ENCODE assay signal across 8 cellular contexts in the genomic region with DNA sequence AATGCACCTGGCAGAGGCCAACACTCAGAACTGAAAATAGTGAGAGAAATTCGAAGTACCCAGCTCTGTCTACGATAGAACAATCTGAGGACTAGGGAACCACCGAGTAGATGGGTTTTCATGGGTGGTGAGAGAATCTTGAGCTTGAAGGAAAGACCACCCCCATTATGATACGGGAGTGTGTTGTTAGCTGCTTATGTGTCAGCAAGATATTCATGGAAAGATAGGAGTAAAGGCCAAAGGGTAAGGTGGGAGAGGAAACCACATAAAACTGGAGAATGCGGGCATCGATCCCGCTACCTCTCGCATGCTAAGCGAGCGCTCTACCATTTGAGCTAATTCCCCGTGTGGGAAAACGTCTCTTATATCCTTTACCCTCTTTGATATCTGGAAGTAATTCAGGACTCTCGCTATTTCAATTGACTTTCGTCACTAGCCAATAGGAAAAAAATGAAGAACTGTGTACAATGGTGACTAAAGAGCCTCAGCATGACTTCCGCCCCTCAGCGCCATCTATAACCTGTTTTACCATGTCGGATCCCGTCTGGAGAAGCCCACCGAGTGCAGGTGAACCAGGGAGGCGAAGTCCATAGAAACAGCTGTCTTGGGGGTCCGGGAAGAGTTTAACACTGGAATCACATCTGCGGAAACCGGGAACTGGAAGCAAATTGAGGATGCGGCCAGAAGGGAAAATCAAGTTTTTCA. TPM values are rescaled to one million over a fixed set of nuclear protein-coding genes. Genes with fewer than 3 reads are reported as not detected.
DNase-seq lines count a peak whose midpoint lies in the region; ATAC-seq and TF ChIP-seq lines count a peak whose summit lies in the region.

No MANE protein-coding gene starts in this region.

- H3K4me1 Mint-ChIP-seq in activated naive CD8-positive, alpha-beta T cell treated with anti-CD3 and anti-CD28 coated beads, Interleukin-2, amount 10 ng/mL, durations not matched to agents 7 days and 5 days = peaks cover 37% of the 10 kb centered on the region

- H3K4ac ChIP-seq in trophoblast cell (ENCODE audit: low read depth, low read length) = no peak overlapping the region

- H4K91ac ChIP-seq in trophoblast cell (ENCODE audit: low read depth, low read length) = no peak overlapping the region

- H3K4me1 ChIP-seq in heart left ventricle (peaks cover 0 to 26% (median 4%) of the 10 kb centered on the region in 12 donors), trophoblast cell (ENCODE audit: control insufficient read depth in 1 of 2, insufficient read depth in 2 of 2, low read length in 2 of 2) (peaks cover 0 to 2% of the 10 kb centered on the region in 2 experiments)

- H2BK120ac ChIP-seq in trophoblast cell (ENCODE audit: insufficient read depth, low read length, poor library complexity) = no peak overlapping the region

- H3K9me3 Mint-ChIP-seq in activated naive CD8-positive, alpha-beta T cell treated with anti-CD3 and anti-CD28 coated beads, Interleukin-2, amount 10 ng/mL, durations not matched to agents 7 days and 5 days = no peaks in the 10 kb centered on the region

- 4 to 7% (median 6%) methylated on average over 24 of the region's 24 CpGs for WGBS in heart left ventricle, 4 donors
- WGBS in trophoblast cell (ENCODE audit: extremely low coverage, insufficient coverage, insufficient read length) = no CpG with 5 or more reads among the region's 24 CpGs

- no peaks in the 10 kb centered on the region for H3K79me2 ChIP-seq in trophoblast cell (ENCODE audit: control insufficient read depth, insufficient read depth, low read length, poor library complexity)

- H3K36me3 Mint-ChIP-seq in activated naive CD8-positive, alpha-beta T cell treated with anti-CD3 and anti-CD28 coated beads, Interleukin-2, amount 10 ng/mL, durations not matched to agents 7 days and 5 days = peaks cover 2% of the 10 kb centered on the region

- no peak overlapping the region for H3K9ac ChIP-seq in trophoblast cell (ENCODE audit: low read length)

- H3K14ac ChIP-seq in trophoblast cell (ENCODE audit: low read length) = no peak overlapping the region

- H3K36me3 ChIP-seq in heart left ventricle (no peaks in the 10 kb centered on the region), trophoblast cell (ENCODE audit: control insufficient read depth in 1 of 2, insufficient read depth in 2 of 2, low read length in 2 of 2) (no peaks in the 10 kb centered on the region)

- ATAC-seq in activated naive CD8-positive, alpha-beta T cell treated with anti-CD3 and anti-CD28 coated beads, Interleukin-2, amount 10 ng/mL, durations not matched to agents 7 days and 5 days (ENCODE audit: low read depth) = peak; percentile 25
- peak; percentile 59 to 86 (median 77) for ATAC-seq in heart left ventricle
- ATAC-seq in GM21526 (IDR thresholded peaks at IDR 0.05; ENCODE audit: low FRiP score, unreplicated experiment) = no peak
- ATAC-seq in HG03378 (IDR thresholded peaks at IDR 0.05; ENCODE audit: unreplicated experiment) = no peak

- H2AFZ ChIP-seq in trophoblast cell (ENCODE audit: insufficient read depth, low read length, poor library complexity) = peak overlapping the region; percentile 19

- no peak overlapping the region for H2AK5ac ChIP-seq in trophoblast cell (ENCODE audit: low read length)

- H3K27ac Mint-ChIP-seq in activated naive CD8-positive, alpha-beta T cell treated with anti-CD3 and anti-CD28 coated beads, Interleukin-2, amount 10 ng/mL, durations not matched to agents 7 days and 5 days = peak overlapping the region; percentile 80

- no peaks in the 10 kb centered on the region for H3K79me1 ChIP-seq in trophoblast cell (ENCODE audit: low read length)

- TF ChIP-seq POLR2A in heart left ventricle (IDR thresholded peaks at IDR 0.05) = no peak

- peak overlapping the region; percentile 84 for H3K4me2 ChIP-seq in trophoblast cell (ENCODE audit: low read length)

- H3K18ac ChIP-seq in trophoblast cell (ENCODE audit: low read length) = no peak overlapping the region

- H4K8ac ChIP-seq in trophoblast cell (ENCODE audit: low read depth, low read length) = no peak overlapping the region

- H3K4me3 Mint-ChIP-seq in activated naive CD8-positive, alpha-beta T cell treated with anti-CD3 and anti-CD28 coated beads, Interleukin-2, amount 10 ng/mL, durations not matched to agents 7 days and 5 days = peak overlapping the region; percentile 90

- no peak overlapping the region for H2BK12ac ChIP-seq in trophoblast cell (ENCODE audit: low read length)

- H3K9me3 ChIP-seq in heart left ventricle (no peaks in the 10 kb centered on the region), trophoblast cell (ENCODE audit: insufficient read depth, low read depth, low read length) (no peaks in the 10 kb centered on the region)

- H3K27me3 ChIP-seq in heart left ventricle = no peaks in the 10 kb centered on the region
- no peaks in the 10 kb centered on the region for H3K27me3 ChIP-seq in trophoblast cell (ENCODE audit: insufficient read depth, low read length)

- DNase-seq in DMS 273 treated with DMSO at 0.1 percent for 48 hours (lab: John Stamatoyannopoulos, UW) (peak; percentile 95), LNCaP clone FGC (ENCODE audit: low read depth) (peak; percentile 78), heart left ventricle (peak in 4 of 5 donors; percentile 37 to 55 (median 45)), trophoblast cell (peak; percentile 71 to 92)
- DNase-seq in activated naive CD8-positive, alpha-beta T cell treated with anti-CD3 and anti-CD28 coated beads, Interleukin-2, amount 10 ng/mL, durations not matched to agents 7 days and 5 days = peak; percentile 46

- no peak overlapping the region for H3K23ac ChIP-seq in trophoblast cell (ENCODE audit: low read length)

- H4K12ac ChIP-seq in trophoblast cell (ENCODE audit: low read depth, low read length) = no peak overlapping the region

- H2BK5ac ChIP-seq in trophoblast cell (ENCODE audit: low read depth, low read length, poor library complexity) = no peak overlapping the region

- H3K4me3 ChIP-seq in LNCaP clone FGC (ENCODE audit: low read depth, low read length) (peak overlapping the region; percentile 62), heart left ventricle (peak overlapping the region; percentile 11 to 67 (median 54)), trophoblast cell (ENCODE audit: low read depth, low read length) (peak overlapping the region; percentile 65)

- TF ChIP-seq CTCF in LNCaP clone FGC (IDR thresholded peaks at IDR 0.05; ENCODE audit: control insufficient read depth, extremely low read depth, insufficient read depth) = no peak
- TF ChIP-seq CTCF in heart left ventricle (IDR thresholded peaks at IDR 0.05) = no peak

- intact Hi-C loops in heart left ventricle (cut with DNase I) = loop anchor here in 5 of 10 donors (1.0 to 10.0 kb wide), 7 partner anchors 23 to 1183 kb away; partner anchors contain the start of gene HMGN4 (in 2 of the 5)

- no peaks in the 10 kb centered on the region for H3K27me3 Mint-ChIP-seq in activated naive CD8-positive, alpha-beta T cell treated with anti-CD3 and anti-CD28 coated beads, Interleukin-2, amount 10 ng/mL, durations not matched to agents 7 days and 5 days

- H3K27ac ChIP-seq in heart left ventricle = peak overlapping the region in 11 of 12 donors; percentile 19 to 75 (median 48)
- H3K27ac ChIP-seq in trophoblast cell (ENCODE audit: low read depth, low read length) = no peak overlapping the region

- POLR2A ChIA-PET in activated naive CD8-positive, alpha-beta T cell treated with anti-CD3 and anti-CD28 coated beads, Interleukin-2, amount 10 ng/mL, durations not matched to agents 7 days and 5 days (lab: Charles Lee) = interaction anchor here (0.6 to 1.4 kb wide), 9 partner anchors 17 to 1789 kb away, joined by 3 to 7 read pairs (median 4); partner anchors contain the start of gene HMGN4

TF ChIP-seq in PFSK-1, 5 proteins besides CTCF, POLR2A, EP300 and RAD21:
- no peak for TF ChIP-seq SIN3A (IDR thresholded peaks at IDR 0.05; ENCODE audit: borderline replicate concordance, insufficient read depth, low read length)
- TF ChIP-seq TAF1 (IDR thresholded peaks at IDR 0.05; ENCODE audit: borderline replicate concordance, insufficient read depth, low read length) = peak; percentile 27; the same call in 1 of the 2 replicates

RNA-seq across cellular contexts. Expression of gene ABT1, which starts 25.0 kb away (rescaled TPM):
- polyA plus RNA-seq in PFSK-1 (2012; ENCODE audit: insufficient read length, low read depth) = 25.2 TPM
- total RNA-seq in activated naive CD8-positive, alpha-beta T cell treated with anti-CD3 and anti-CD28 coated beads, Interleukin-2, amount 10 ng/mL, durations not matched to agents 7 days and 5 days = 10 to 100 TPM; 28.3 to 31.7 TPM
- total RNA-seq in heart left ventricle = 10 to 100 TPM in 2 of 9 donors, 1 to 10 TPM in 7; 7.2 to 10.8 (median 8.2) TPM
- polyA plus RNA-seq in heart left ventricle = 10 to 100 TPM in 1 of 2 donors, 1 to 10 TPM in 1; 7.1 to 12.0 TPM
- 18.2 and 18.3 TPM in 2 replicates for polyA plus RNA-seq in trophoblast cell (2013)

RNA-seq across cellular contexts. Expression of gene HMGN4, which starts 33.6 kb away (rescaled TPM):
- polyA plus RNA-seq in PFSK-1 (2012; ENCODE audit: insufficient read length, low read depth) = 50.1 TPM
- 10 to 100 TPM; 83.1 to 86.4 TPM for total RNA-seq in activated naive CD8-positive, alpha-beta T cell treated with anti-CD3 and anti-CD28 coated beads, Interleukin-2, amount 10 ng/mL, durations not matched to agents 7 days and 5 days
- total RNA-seq in heart left ventricle = 10 to 100 TPM; 22.4 to 34.7 (median 32.1) TPM
- 10 to 100 TPM in 1 of 2 donors, 1 to 10 TPM in 1; 5.8 to 52.8 TPM for polyA plus RNA-seq in heart left ventricle
- polyA plus RNA-seq in trophoblast cell (2013) = 24.2 and 24.8 TPM in 2 replicates

Comparison
In these comparisons a context has a peak if more than half of its experiments do, and no peak if none do; other contexts are left out.
1. DNase-seq: peak in every context shown above with its lines; median percentile 95 in DMS 273 treated with DMSO at 0.1 percent for 48 hours; 82 in trophoblast cell; 78 in LNCaP clone FGC; 46 in activated naive CD8-positive, alpha-beta T cell treated with anti-CD3 and anti-CD28 coated beads, Interleukin-2, amount 10 ng/mL, durations not matched to agents 7 days and 5 days; 45 in heart left ventricle.
2. ATAC-seq: peak in activated naive CD8-positive, alpha-beta T cell treated with anti-CD3 and anti-CD28 coated beads, Interleukin-2, amount 10 ng/mL, durations not matched to agents 7 days and 5 days (single experiment) and heart left ventricle (4 of 4); none in GM21526 (single experiment) and HG03378 (single experiment).
3. Peak in every context shown above with its lines, with median percentiles within 50 percentile points of each other: H3K4me3 ChIP-seq.